ENCODE assay signal across 21 cellular contexts in the genomic region with DNA sequence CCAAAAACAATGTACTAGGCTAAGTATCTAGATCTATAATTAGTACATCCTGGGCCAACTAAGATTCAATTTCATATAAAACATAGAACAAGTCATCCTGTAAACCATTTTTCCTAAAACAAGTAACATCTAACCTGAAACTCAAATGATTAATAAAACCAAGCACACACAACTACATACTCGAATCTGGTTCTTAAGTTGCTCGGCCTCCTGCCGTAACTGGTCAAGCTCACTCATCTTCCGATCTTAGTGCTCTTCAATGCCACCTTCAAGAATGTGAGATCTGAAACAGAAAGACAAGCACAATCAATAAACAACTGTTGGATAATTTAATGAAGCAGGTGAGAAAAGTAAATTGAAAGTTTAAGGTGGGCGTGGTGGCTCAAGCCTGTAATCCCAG. TPM values are rescaled to one million over a fixed set of nuclear protein-coding genes. Genes with fewer than 3 reads are reported as not detected.
DNase-seq lines count a peak whose midpoint lies in the region; ATAC-seq and TF ChIP-seq lines count a peak whose summit lies in the region.
"Had no signal": no experiment of that assay in that cellular context is flagged by ENCODE, and none has a peak within 500 bp of the region (broad histone marks: within the 10 kb centered on the region; RNA-seq: fewer than 3 reads in every experiment).

No MANE protein-coding gene starts in this region.

- H3K4me3 Mint-ChIP-seq in activated naive CD4-positive, alpha-beta T cell treated with anti-CD3 and anti-CD28 coated beads, Interleukin-2, amount 10 ng/mL, durations not matched to agents 7 days and 5 days: no peak overlapping the region
- H3K4me3 Mint-ChIP-seq in chondrocyte (ENCODE audit: unreplicated experiment) (no peak overlapping the region), Calu3 (ENCODE audit: low read depth, unreplicated experiment) (no peak overlapping the region)
- no peak overlapping the region for H3K4me3 Mint-ChIP-seq in stimulated activated naive CD8-positive, alpha-beta T cell treated with anti-CD3 and anti-CD28 coated beads, Interleukin-15, amount 100 ng/mL, for 72 hours

- CTCF ChIA-PET in activated naive CD4-positive, alpha-beta T cell treated with anti-CD3 and anti-CD28 coated beads, Interleukin-2, amount 10 ng/mL, durations not matched to agents 7 days and 5 days (lab: Charles Lee): no interaction called here
- CTCF ChIA-PET in Calu3 (lab: Charles Lee): no interaction called here

- TF ChIP-seq CTCF in VCaP (conservative IDR thresholded peaks at IDR 0.05) (no peak), chondrocyte (IDR thresholded peaks at IDR 0.05) (no peak), Calu3 (IDR thresholded peaks at IDR 0.05; ENCODE audit: unreplicated experiment) (no peak)

- peak overlapping the region; percentile 66 for H3K27ac Mint-ChIP-seq in activated naive CD4-positive, alpha-beta T cell treated with anti-CD3 and anti-CD28 coated beads, Interleukin-2, amount 10 ng/mL, durations not matched to agents 7 days and 5 days
- H3K27ac Mint-ChIP-seq in chondrocyte (ENCODE audit: unreplicated experiment) (peak overlapping the region; percentile 56), Calu3 (ENCODE audit: unreplicated experiment) (no peak overlapping the region)
- peak overlapping the region; percentile 86 to 91 for H3K27ac Mint-ChIP-seq in stimulated activated naive CD8-positive, alpha-beta T cell treated with anti-CD3 and anti-CD28 coated beads, Interleukin-15, amount 100 ng/mL, for 72 hours

- no peak for DNase-seq in activated naive CD4-positive, alpha-beta T cell treated with anti-CD3 and anti-CD28 coated beads, Interleukin-2, amount 10 ng/mL, durations not matched to agents 7 days and 5 days
- DNase-seq in activated naive CD4-positive, alpha-beta T cell treated with Interleukin-2 at 50 U/mL for 16 hours: no peak
- DNase-seq in chondrocyte (ENCODE audit: low spot score) (no peak), Right ventricle myocardium superior (no peak), Calu3 (no peak)
- DNase-seq in stimulated activated naive CD8-positive, alpha-beta T cell treated with anti-CD3 and anti-CD28 coated beads, Interleukin-15, amount 100 ng/mL, for 72 hours: no peak
- DNase-seq: activated CD4-positive, alpha-beta T cell treated with anti-CD3 and anti-CD28 coated beads, Interleukin-2, amount 50 U/mL, for 48 hours; activated effector memory CD4-positive, alpha-beta T cell treated with Interleukin-2 at 50 U/mL for 16 hours; cortex of kidney; foreskin keratinocyte; H7; MG63; NCI-H1436 treated with DMSO at 0.1 percent for 48 hours; NCI-H748 treated with DMSO at 0.1 percent for 48 hours; stimulated activated CD4-positive, alpha-beta T cell treated with anti-CD3 and anti-CD28 coated beads, Interleukin-12 subunit alpha, Interleukin-12 subunit beta, amount 100 ng/mL, for 4 hours; stimulated activated naive CD4-positive, alpha-beta T cell; upper lobe of left lung had no signal

- ATAC-seq in stimulated activated naive CD8-positive, alpha-beta T cell treated with anti-CD3 and anti-CD28 coated beads, Interleukin-15, amount 100 ng/mL, for 72 hours: peak; percentile 46
- no peak for ATAC-seq in Right ventricle myocardium superior (ENCODE audit: poor library complexity)
- no peak for ATAC-seq in GM19395 (IDR thresholded peaks at IDR 0.05; ENCODE audit: unreplicated experiment)
- ATAC-seq: foreskin keratinocyte, Panc1 had no signal

- peaks cover 28% of the 10 kb centered on the region for H3K4me1 Mint-ChIP-seq in activated naive CD4-positive, alpha-beta T cell treated with anti-CD3 and anti-CD28 coated beads, Interleukin-2, amount 10 ng/mL, durations not matched to agents 7 days and 5 days
- peaks cover 45% of the 10 kb centered on the region for H3K4me1 Mint-ChIP-seq in chondrocyte (ENCODE audit: low read depth)
- H3K4me1 Mint-ChIP-seq in stimulated activated naive CD8-positive, alpha-beta T cell treated with anti-CD3 and anti-CD28 coated beads, Interleukin-15, amount 100 ng/mL, for 72 hours: peaks cover 35% of the 10 kb centered on the region
- H3K4me1 Mint-ChIP-seq in Calu3 (ENCODE audit: low read depth, unreplicated experiment): no peaks in the 10 kb centered on the region

- H3K27me3 Mint-ChIP-seq in activated naive CD4-positive, alpha-beta T cell treated with anti-CD3 and anti-CD28 coated beads, Interleukin-2, amount 10 ng/mL, durations not matched to agents 7 days and 5 days: no peaks in the 10 kb centered on the region
- H3K27me3 Mint-ChIP-seq in chondrocyte (ENCODE audit: low read depth) (no peaks in the 10 kb centered on the region), Calu3 (ENCODE audit: unreplicated experiment) (no peaks in the 10 kb centered on the region)
- no peaks in the 10 kb centered on the region for H3K27me3 Mint-ChIP-seq in stimulated activated naive CD8-positive, alpha-beta T cell treated with anti-CD3 and anti-CD28 coated beads, Interleukin-15, amount 100 ng/mL, for 72 hours

- intact Hi-C loops in Right ventricle myocardium superior (cut with DNase I): no loop called here
- intact Hi-C loops in Calu3 (cut with micrococcal nuclease; ENCODE audit: unreplicated experiment): no loop called here

- no peaks in the 10 kb centered on the region for H3K9me3 Mint-ChIP-seq in activated naive CD4-positive, alpha-beta T cell treated with anti-CD3 and anti-CD28 coated beads, Interleukin-2, amount 10 ng/mL, durations not matched to agents 7 days and 5 days
- H3K9me3 Mint-ChIP-seq in chondrocyte (ENCODE audit: low read depth) (no peaks in the 10 kb centered on the region), Calu3 (ENCODE audit: low read depth, unreplicated experiment) (no peaks in the 10 kb centered on the region)
- no peaks in the 10 kb centered on the region for H3K9me3 Mint-ChIP-seq in stimulated activated naive CD8-positive, alpha-beta T cell treated with anti-CD3 and anti-CD28 coated beads, Interleukin-15, amount 100 ng/mL, for 72 hours

- peak overlapping the region; percentile 53 for H3K27ac ChIP-seq in VCaP
- H3K27ac ChIP-seq: epithelial cell of prostate, foreskin keratinocyte, upper lobe of left lung had no signal

- peaks cover 32% of the 10 kb centered on the region for H3K36me3 Mint-ChIP-seq in activated naive CD4-positive, alpha-beta T cell treated with anti-CD3 and anti-CD28 coated beads, Interleukin-2, amount 10 ng/mL, durations not matched to agents 7 days and 5 days
- peaks cover 16% of the 10 kb centered on the region for H3K36me3 Mint-ChIP-seq in chondrocyte (ENCODE audit: low read depth)
- peaks cover 21% of the 10 kb centered on the region for H3K36me3 Mint-ChIP-seq in Calu3 (ENCODE audit: insufficient read depth, unreplicated experiment)

- BruUV-seq in Calu3 (replicated peaks; lab: Mats Ljungman, UMichigan): no TSS peak

RNA-seq across cellular contexts. Expression of gene NADK, which starts 46.9 kb away (rescaled TPM):
- total RNA-seq in chondrocyte (66.4 to 75.8 TPM (median 68.1 TPM) in 3 replicates), Right ventricle myocardium superior (23.0 TPM), Calu3 (2022) (92.2 and 103 TPM in 2 replicates)
